Comparison of ENCODE assay signal across 1 cellular context in genomic region chr20:32779500-32780215, GRCh38.
A peak's percentile ranks its signal among the peaks of the same experiment; 100 is the strongest.
TF ChIP-seq lines count a peak whose summit lies in the region.

No MANE protein-coding gene starts in this region.

TF ChIP-seq in H1, 55 proteins besides CTCF, POLR2A, EP300 and RAD21:
- no peak for TF ChIP-seq TAF1 (IDR thresholded peaks at IDR 0.05; ENCODE audit: low read depth, low read length)
- no peak for TF ChIP-seq FOSL1 (IDR thresholded peaks at IDR 0.05; ENCODE audit: insufficient read depth, low read depth, low read length)
- no peak for TF ChIP-seq ASH2L (IDR thresholded peaks at IDR 0.05; ENCODE audit: low read length)
- no peak for TF ChIP-seq RNF2 (IDR thresholded peaks at IDR 0.05; ENCODE audit: borderline replicate concordance, low read depth, low read length, missing control alignments, poor library complexity, severe bottlenecking)
- 0 out of 2 replicates have a peak, but pooled peaks have one; percentile 25 for TF ChIP-seq POLR2AphosphoS5 (IDR thresholded peaks at IDR 0.05; ENCODE audit: low read depth, low read length)
- TF ChIP-seq SIN3A (conservative IDR thresholded peaks at IDR 0.05 in 1 of 2, IDR thresholded peaks at IDR 0.05 in 1 of 2; ENCODE audit: low read depth in 1 of 2, low read length in 2 of 2) = 0 out of 4 replicates have a peak, but pooled peaks of 1 of the 2 experiments have one; percentile 40
- TF ChIP-seq TAF7 (optimal IDR thresholded peaks at IDR 0.05; ENCODE audit: borderline replicate concordance, low read depth, low read length) = no peak
- no peak for TF ChIP-seq ATF3 (IDR thresholded peaks at IDR 0.05; ENCODE audit: insufficient read depth, low read depth, low read length)
- TF ChIP-seq TCF12 (IDR thresholded peaks at IDR 0.05; ENCODE audit: low read depth, low read length) = no peak
- TF ChIP-seq SP2 (IDR thresholded peaks at IDR 0.05; ENCODE audit: low read length) = peak; percentile 34
- TF ChIP-seq NANOG (IDR thresholded peaks at IDR 0.05; ENCODE audit: insufficient read depth, low read depth, low read length, poor library complexity, severe bottlenecking) = no peak
- TF ChIP-seq SP4 (IDR thresholded peaks at IDR 0.05; ENCODE audit: low read length) = no peak
- no peak for TF ChIP-seq SRF (IDR thresholded peaks at IDR 0.05; ENCODE audit: low read depth, low read length)
- no peak for TF ChIP-seq JUN (IDR thresholded peaks at IDR 0.05; ENCODE audit: low read depth, low read length)
- no peak for TF ChIP-seq ATF2 (IDR thresholded peaks at IDR 0.05; ENCODE audit: low read length)
- no peak for TF ChIP-seq BCL11A (IDR thresholded peaks at IDR 0.05; ENCODE audit: low read depth in 2 of 2, low read length in 2 of 2)
- TF ChIP-seq RFX5 (IDR thresholded peaks at IDR 0.05; ENCODE audit: borderline replicate concordance, low read depth, low read length) = no peak
- no peak for TF ChIP-seq CREB1 (IDR thresholded peaks at IDR 0.05)
- TF ChIP-seq SIRT6 (IDR thresholded peaks at IDR 0.05; ENCODE audit: low read length) = no peak
- TF ChIP-seq RXRA (IDR thresholded peaks at IDR 0.05; ENCODE audit: insufficient read depth, low read depth, low read length) = no peak
- no peak for TF ChIP-seq YY1 (IDR thresholded peaks at IDR 0.05; ENCODE audit: low read depth, low read length)
- TF ChIP-seq SUZ12 (IDR thresholded peaks at IDR 0.05; ENCODE audit: low read length) = no peak
- no peak for TF ChIP-seq RBBP5 (IDR thresholded peaks at IDR 0.05; ENCODE audit: borderline replicate concordance, low read depth, low read length)
- TF ChIP-seq BRCA1 (IDR thresholded peaks at IDR 0.05; ENCODE audit: low read depth, low read length) = no peak
- no peak for TF ChIP-seq MAFK (IDR thresholded peaks at IDR 0.05; ENCODE audit: low read depth, low read length)
- no peak for TF ChIP-seq KDM1A (IDR thresholded peaks at IDR 0.05; ENCODE audit: borderline replicate concordance, low read length)
- TF ChIP-seq POU5F1 (IDR thresholded peaks at IDR 0.05; ENCODE audit: low read depth, low read length) = no peak
- peak; percentile 58; the same call in 1 of the 2 replicates for TF ChIP-seq CHD2 (IDR thresholded peaks at IDR 0.05; ENCODE audit: low read length)
- no peak for TF ChIP-seq GABPA (IDR thresholded peaks at IDR 0.05; ENCODE audit: borderline replicate concordance, insufficient read depth, low read length)
- TF ChIP-seq ZNF274 (IDR thresholded peaks at IDR 0.05; ENCODE audit: borderline replicate concordance, extremely low read depth, low read length) = no peak
- TF ChIP-seq HDAC2 (IDR thresholded peaks at IDR 0.05; ENCODE audit: borderline replicate concordance in 1 of 2, low read depth in 2 of 2, low read length in 2 of 2) = no peak
- no peak for TF ChIP-seq NRF1 (IDR thresholded peaks at IDR 0.05; ENCODE audit: low read depth, low read length)
- peak; percentile 76 for TF ChIP-seq SP1 (IDR thresholded peaks at IDR 0.05; ENCODE audit: low read depth, low read length)
- no peak for TF ChIP-seq KDM5A (IDR thresholded peaks at IDR 0.05; ENCODE audit: low read length)
- TF ChIP-seq CEBPB (IDR thresholded peaks at IDR 0.05; ENCODE audit: low read depth, low read length) = no peak
- no peak for TF ChIP-seq CTBP2 (IDR thresholded peaks at IDR 0.05; ENCODE audit: borderline replicate concordance, insufficient read depth, insufficient read length, low read length)
- TF ChIP-seq CHD1 (IDR thresholded peaks at IDR 0.05; ENCODE audit: low read depth, low read length) = no peak
- no peak for TF ChIP-seq EGR1 (IDR thresholded peaks at IDR 0.05; ENCODE audit: borderline replicate concordance, low read depth, low read length)
- TF ChIP-seq SAP30 (IDR thresholded peaks at IDR 0.05; ENCODE audit: insufficient read depth, insufficient replicate concordance, low read length) = no peak
- no peak for TF ChIP-seq BACH1 (IDR thresholded peaks at IDR 0.05; ENCODE audit: low read length)
